ENCODE assay signal across 14 cellular contexts in genomic region chr7:151000886-151001495, GRCh38. TPM values are rescaled to one million over a fixed set of nuclear protein-coding genes. Genes with fewer than 3 reads are reported as not detected.
DNase-seq lines count a peak whose midpoint lies in the region; ATAC-seq, FAIRE-seq and TF ChIP-seq lines count a peak whose summit lies in the region.
"Had no signal": no experiment of that assay in that cellular context is flagged by ENCODE, and none has a peak within 500 bp of the region (broad histone marks: within the 10 kb centered on the region; RNA-seq: fewer than 3 reads in every experiment).

No MANE protein-coding gene starts in this region.

- H3K79me2 ChIP-seq in trophoblast cell (ENCODE audit: control insufficient read depth, insufficient read depth, low read length, poor library complexity), result no peaks in the 10 kb centered on the region

- no peak overlapping the region for H2AK5ac ChIP-seq in trophoblast cell (ENCODE audit: low read length)

- H3K36me3 ChIP-seq in kidney (ENCODE audit: control insufficient read depth in 1 of 2, insufficient read depth in 2 of 2, low read length in 2 of 2), result no peaks in the 10 kb centered on the region
- no peaks in the 10 kb centered on the region for H3K36me3 ChIP-seq in trophoblast cell (ENCODE audit: control insufficient read depth in 1 of 2, insufficient read depth in 2 of 2, low read length in 2 of 2)
- no peaks in the 10 kb centered on the region for H3K36me3 ChIP-seq in small intestine (ENCODE audit: control insufficient read depth in 2 of 2, insufficient read depth in 2 of 2, low read length in 2 of 2)

- no peak overlapping the region for H3K14ac ChIP-seq in trophoblast cell (ENCODE audit: low read length)

- no peak overlapping the region for H3K27ac Mint-ChIP-seq in T-helper 17 cell

- H3K9ac ChIP-seq in kidney (ENCODE audit: low read length in 2 of 2), result no peak overlapping the region
- no peak overlapping the region for H3K9ac ChIP-seq in trophoblast cell (ENCODE audit: low read length)

- peaks cover 27% of the 10 kb centered on the region for H3K4me1 Mint-ChIP-seq in T-helper 17 cell

- no peaks in the 10 kb centered on the region for H3K79me1 ChIP-seq in trophoblast cell (ENCODE audit: low read length)

- H2BK5ac ChIP-seq in trophoblast cell (ENCODE audit: low read depth, low read length, poor library complexity), result no peak overlapping the region

- H4K12ac ChIP-seq in trophoblast cell (ENCODE audit: low read depth, low read length), result no peak overlapping the region

- H3K36me3 Mint-ChIP-seq in T-helper 17 cell (ENCODE audit: low read depth), result no peaks in the 10 kb centered on the region
- H3K36me3 Mint-ChIP-seq: CD8-positive, alpha-beta memory T cell had no signal

- no peak for FAIRE-seq in kidney (lab: Jason Lieb, UNC)
- FAIRE-seq in small intestine (lab: Jason Lieb, UNC), result no peak
- FAIRE-seq: A549, GM12891 had no signal

- H3K23ac ChIP-seq in trophoblast cell (ENCODE audit: low read length), result no peak overlapping the region

- H4K91ac ChIP-seq in trophoblast cell (ENCODE audit: low read depth, low read length), result no peak overlapping the region

- peak overlapping the region; percentile 45 for H3K4me3 Mint-ChIP-seq in T-helper 17 cell
- H3K4me3 Mint-ChIP-seq: CD8-positive, alpha-beta memory T cell had no signal

- no peaks in the 10 kb centered on the region for H3K27me3 ChIP-seq in trophoblast cell (ENCODE audit: insufficient read depth, low read length)
- no peaks in the 10 kb centered on the region for H3K27me3 ChIP-seq in small intestine (ENCODE audit: control insufficient read depth in 2 of 2, insufficient read depth in 2 of 2, low read length in 2 of 2)

- no CpG with 5 or more reads among the region's 14 CpGs for WGBS in trophoblast cell (ENCODE audit: extremely low coverage, insufficient coverage, insufficient read length)
- WGBS in small intestine, 3 donors, result 86 to 89% (median 87%) methylated on average over 14 of the region's 14 CpGs

- no peak overlapping the region for H4K8ac ChIP-seq in trophoblast cell (ENCODE audit: low read depth, low read length)

- no peaks in the 10 kb centered on the region for H3K27me3 Mint-ChIP-seq in T-helper 17 cell

- H3K27ac ChIP-seq in kidney (ENCODE audit: low read depth in 2 of 2, low read length in 2 of 2) (no peak overlapping the region), trophoblast cell (ENCODE audit: low read depth, low read length) (no peak overlapping the region), small intestine (ENCODE audit: low read depth in 1 of 2, low read length in 1 of 2) (no peak overlapping the region)
- H3K27ac ChIP-seq: A549, HL-60 had no signal

- H3K4me2 ChIP-seq in trophoblast cell (ENCODE audit: low read length), result no peak overlapping the region
- H3K4me2 ChIP-seq: A549 had no signal

- H3K18ac ChIP-seq in trophoblast cell (ENCODE audit: low read length), result no peak overlapping the region

- no peak for TF ChIP-seq CTCF in kidney (IDR thresholded peaks at IDR 0.05; ENCODE audit: borderline replicate concordance, extremely low read depth, insufficient read depth)

- H3K4me1 ChIP-seq in kidney (ENCODE audit: control insufficient read depth in 1 of 2, insufficient read depth in 1 of 2, low read depth in 1 of 2, low read length in 2 of 2) (no peaks in the 10 kb centered on the region), trophoblast cell (ENCODE audit: control insufficient read depth in 1 of 2, insufficient read depth in 2 of 2, low read length in 2 of 2) (peaks cover 0 to 2% of the 10 kb centered on the region in 2 experiments), small intestine (ENCODE audit: control insufficient read depth in 2 of 2, insufficient read depth in 1 of 2, low read depth in 1 of 2, low read length in 1 of 2) (no peaks in the 10 kb centered on the region)

- ATAC-seq in T-helper 17 cell (no peak), SK-N-SH treated with all-trans-retinoic acid at 6 μM for 48 hours (no peak)
- ATAC-seq: HCT116 had no signal

- H3K4ac ChIP-seq in trophoblast cell (ENCODE audit: low read depth, low read length), result no peak overlapping the region

- H2BK12ac ChIP-seq in trophoblast cell (ENCODE audit: low read length), result no peak overlapping the region

- intact Hi-C loops in kidney (cut with DNase I), result no loop called here

- H3K9me3 ChIP-seq in T-helper 17 cell (ENCODE audit: control insufficient read depth, low read length, poor library complexity, severe bottlenecking) (no peaks in the 10 kb centered on the region), kidney (ENCODE audit: control insufficient read depth in 1 of 2, low read length in 2 of 2) (no peaks in the 10 kb centered on the region), trophoblast cell (ENCODE audit: insufficient read depth, low read depth, low read length) (peaks cover 4% of the 10 kb centered on the region), small intestine (ENCODE audit: control insufficient read depth, low read depth) (no peaks in the 10 kb centered on the region)
- H3K9me3 ChIP-seq: A549 had no signal

- DNase-seq in MV-4-11 (lab: John Stamatoyannopoulos, UW), result peak; percentile 43
- DNase-seq in T-helper 17 cell, result no peak
- DNase-seq in kidney, result peak; percentile 58
- no peak for DNase-seq in trophoblast cell
- DNase-seq in DMS53 treated with DMSO at 0.1 percent for 48 hours (lab: John Stamatoyannopoulos, UW; ENCODE audit: unreplicated experiment), result no peak
- no peak for DNase-seq in small intestine
- DNase-seq: CD8-positive, alpha-beta memory T cell; DMS53 had no signal

- H3K4me3 ChIP-seq in kidney (ENCODE audit: low read length in 2 of 2) (no peak overlapping the region), trophoblast cell (ENCODE audit: low read depth, low read length) (peak overlapping the region; percentile 58), small intestine (ENCODE audit: low read depth in 1 of 2, low read length in 2 of 2) (no peak overlapping the region)
- H3K4me3 ChIP-seq: A549 had no signal

- H2AFZ ChIP-seq in trophoblast cell (ENCODE audit: insufficient read depth, low read length, poor library complexity), result no peak overlapping the region

- H2BK120ac ChIP-seq in trophoblast cell (ENCODE audit: insufficient read depth, low read length, poor library complexity), result no peak overlapping the region

TF ChIP-seq in SK-N-SH treated with all-trans-retinoic acid at 6 μM for 48 hours, 23 proteins besides CTCF, POLR2A, EP300 and RAD21 (continues in another document):
- TF ChIP-seq ISL1 (CRISPR knock-in tag; IDR thresholded peaks at IDR 0.05) (no peak), CREB5 (CRISPR knock-in tag; IDR thresholded peaks at IDR 0.05; ENCODE audit: low read depth) (no peak), POU6F1 (CRISPR knock-in tag; IDR thresholded peaks at IDR 0.05; ENCODE audit: borderline replicate concordance, low read depth) (no peak), OSR1 (CRISPR knock-in tag; IDR thresholded peaks at IDR 0.05) (no peak), TOX (CRISPR knock-in tag; IDR thresholded peaks at IDR 0.05; ENCODE audit: borderline replicate concordance) (no peak), ZFP30 (CRISPR knock-in tag; IDR thresholded peaks at IDR 0.05) (no peak), TCF4 (CRISPR knock-in tag; IDR thresholded peaks at IDR 0.05; ENCODE audit: borderline replicate concordance) (no peak), RARB (CRISPR knock-in tag; IDR thresholded peaks at IDR 0.05) (no peak)

RNA-seq across cellular contexts. Expression of gene NOS3, which starts 10.2 kb away (rescaled TPM):
- total RNA-seq in T-helper 17 cell (1 to 10 TPM; 9.4 to 9.6 TPM), kidney (51.7 TPM)
- polyA plus RNA-seq in kidney (ENCODE audit: insufficient read depth, low read depth, low replicate concordance) (9.3 TPM), small intestine (10 to 100 TPM in 1 of 3 donors, under 1 TPM in 2; 0.45 to 14.7 (median 0.54) TPM)
- 3.1 and 3.4 TPM in 2 replicates for polyA plus RNA-seq in trophoblast cell (2013)

RNA-seq across cellular contexts. Expression of gene KCNH2, which starts 22.9 kb away (rescaled TPM):
- 1 to 10 TPM; 2.2 to 5.6 TPM for total RNA-seq in T-helper 17 cell
- 1.3 TPM for total RNA-seq in kidney
- polyA plus RNA-seq in kidney (ENCODE audit: insufficient read depth, low read depth, low replicate concordance), result 1.5 TPM
- polyA plus RNA-seq in trophoblast cell (2013), result 1.4 and 1.5 TPM in 2 replicates
- 1 to 10 TPM in 2 of 3 donors, not detected in 1; 2.4 to 5.7 TPM for polyA plus RNA-seq in small intestine

RNA-seq across cellular contexts. Expression of gene ATG9B, which starts 23.3 kb away (rescaled TPM):
- total RNA-seq in T-helper 17 cell (10 to 100 TPM in 1 of 2 donors, 1 to 10 TPM in 1; 5.3 to 12.2 TPM), kidney (0.19 TPM)
- polyA plus RNA-seq in kidney (ENCODE audit: insufficient read depth, low read depth, low replicate concordance) (0.19 TPM), small intestine (1 to 10 TPM in 1 of 3 donors, under 1 TPM in 2; 0.22 to 1.6 (median 0.52) TPM)
- polyA plus RNA-seq in trophoblast cell (2013), result 27.9 and 32.3 TPM in 2 replicates
- total RNA-seq: Daoy had no signal

RNA-seq across cellular contexts. Expression of gene ABCB8, which starts 27.3 kb away (rescaled TPM):
- 10 to 100 TPM; 47.7 to 60.1 TPM for total RNA-seq in T-helper 17 cell
- 36.0 TPM for total RNA-seq in kidney
- polyA plus RNA-seq in kidney (ENCODE audit: insufficient read depth, low read depth, low replicate concordance), result 34.3 TPM
- polyA plus RNA-seq in trophoblast cell (2013), result 21.2 and 23.5 TPM in 2 replicates
- 10 to 100 TPM; 15.4 to 29.9 (median 15.7) TPM for polyA plus RNA-seq in small intestine

RNA-seq across cellular contexts. Expression of gene ASIC3, which starts 47.3 kb away (rescaled TPM):
- total RNA-seq in T-helper 17 cell (1 to 10 TPM; 6.7 to 9.1 TPM), kidney (1.9 TPM)
- polyA plus RNA-seq in kidney (ENCODE audit: insufficient read depth, low read depth, low replicate concordance) (3.1 TPM), small intestine (10 to 100 TPM in 1 of 3 donors, 1 to 10 TPM in 2; 2.8 to 10.7 (median 4.3) TPM)
- 7.7 and 7.9 TPM in 2 replicates for polyA plus RNA-seq in trophoblast cell (2013)
- polyA plus RNA-seq: CD8-positive, alpha-beta memory T cell had no signal

Comparison
In these comparisons a context has a peak if more than half of its experiments do, and no peak if none do; other contexts are left out.
1. DNase-seq: peak in MV-4-11 (single experiment) and kidney (single experiment); none in T-helper 17 cell (0 of 3), trophoblast cell (0 of 2), DMS53 treated with DMSO at 0.1 percent for 48 hours (single experiment) and small intestine (single experiment).